Comparison of ENCODE assay signal across 8 cellular contexts in the genomic region with DNA sequence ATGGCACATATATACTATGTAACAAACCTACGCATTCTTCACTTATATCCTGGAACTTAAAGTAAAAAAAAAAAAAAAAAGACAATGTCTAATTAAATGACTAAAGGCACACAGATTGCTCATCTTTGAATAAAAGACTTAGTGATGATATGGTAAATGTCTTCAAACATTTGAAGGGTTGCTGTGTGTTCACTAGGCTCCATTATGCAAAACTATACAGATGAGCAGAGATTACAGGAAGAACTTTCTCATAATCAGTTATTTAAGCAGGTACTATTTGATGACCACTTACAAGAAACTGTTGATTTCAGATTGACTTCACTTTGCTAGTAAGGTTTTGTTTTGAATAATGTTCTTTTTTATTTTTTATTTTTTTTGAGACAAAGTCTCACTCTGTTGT. TPM values are rescaled to one million over a fixed set of nuclear protein-coding genes. Genes with fewer than 3 reads are reported as not detected.
"Had no signal": no experiment of that assay in that cellular context is flagged by ENCODE, and none has a peak within 500 bp of the region (broad histone marks: within the 10 kb centered on the region; RNA-seq: fewer than 3 reads in every experiment).

No MANE protein-coding gene starts in this region.

- H3K4me3 Mint-ChIP-seq: H9 had no signal

- ATAC-seq: K562 had no signal

- DNase-seq: GM23248, GOT3, H9, HCEC 1CT, IMR-90 had no signal

- H3K4me3 ChIP-seq: GM23248, K562 had no signal

- H3K9me3 Mint-ChIP-seq: H9 had no signal

- H3K27ac Mint-ChIP-seq: H9 had no signal

RNA-seq across cellular contexts. Expression of a gene that starts 34.4 kb away (rescaled TPM):
- total RNA-seq: GM23248, H4, H9, HT-29, IMR-90 had no signal
